In genomic region chr1:33306561-33307493, GRCh38 we compare ENCODE assay signal across 12 cellular contexts. TPM values are rescaled to one million over a fixed set of nuclear protein-coding genes. Genes with fewer than 3 reads are reported as not detected.
A peak's percentile ranks its signal among the peaks of the same experiment; 100 is the strongest.
DNase-seq lines count a peak whose midpoint lies in the region; ATAC-seq and TF ChIP-seq lines count a peak whose summit lies in the region.
"Had no signal": no experiment of that assay in that cellular context is flagged by ENCODE, and none has a peak within 500 bp of the region (broad histone marks: within the 10 kb centered on the region; RNA-seq: fewer than 3 reads in every experiment).

No MANE protein-coding gene starts in this region.

- H3K36me3 ChIP-seq in GM23338 (ENCODE audit: insufficient read depth) = no peaks in the 10 kb centered on the region
- H3K36me3 ChIP-seq in skeletal muscle satellite cell (ENCODE audit: insufficient read depth, low read length) = no peaks in the 10 kb centered on the region
- H3K36me3 ChIP-seq: transverse colon had no signal

- no peaks in the 10 kb centered on the region for H3K9me3 ChIP-seq in skeletal muscle satellite cell (replicated peaks; ENCODE audit: low read length)
- H3K9me3 ChIP-seq: transverse colon had no signal

- H3K36me3 Mint-ChIP-seq in GM23338 (ENCODE audit: low read depth) = peaks cover 3% of the 10 kb centered on the region; the same call in 2 of the 3 replicates

- DNase-seq in GM23338 (ENCODE audit: low spot score) (peak; percentile 61), dorsolateral prefrontal cortex (peak in 1 of 10 donors; percentile 43), left colon (no peak), putamen (ENCODE audit: low spot score) (no peak), SKM-1 treated with dmso at 0.1 percent for 144 hours (lab: John Stamatoyannopoulos, UW; ENCODE audit: unreplicated experiment) (no peak)
- DNase-seq: NCI-H1417, transverse colon had no signal

- peak overlapping the region; percentile 53 for H3K4me3 ChIP-seq in GM23338
- H3K4me3 ChIP-seq in dorsolateral prefrontal cortex = peak overlapping the region in 58 of 59 donors; percentile 13 to 62 (median 43)
- peak overlapping the region; percentile 56 for H3K4me3 ChIP-seq in skeletal muscle satellite cell (ENCODE audit: low read length)

- H3K27me3 ChIP-seq in GM23338 (ENCODE audit: insufficient read depth) (peaks cover 32% of the 10 kb centered on the region), dorsolateral prefrontal cortex (peaks cover 0 to 6% (median 0%) of the 10 kb centered on the region in 45 donors), skeletal muscle satellite cell (ENCODE audit: control insufficient read depth, insufficient read depth, low read length) (no peaks in the 10 kb centered on the region)

- peak overlapping the region; percentile 84 for H2AFZ ChIP-seq in GM23338

- peaks cover 8% of the 10 kb centered on the region; the same call in 2 of the 3 replicates for H3K9me3 Mint-ChIP-seq in GM23338
- H3K9me3 Mint-ChIP-seq: activated T-helper 2 cell treated with anti-CD3 and anti-CD28 coated beads, Interferon-gamma antibody, Interleukin-2, Interleukin-4, amounts not matched to agents 10 μg/mL and 5 μg/mL and 100 μg/mL, durations not matched to agents 14 hours and 24 hours and 36 hours had no signal

- peak overlapping the region; percentile 52 for H3K4me3 Mint-ChIP-seq in GM23338

- H3K9me2 ChIP-seq in GM23338 (ENCODE audit: insufficient read depth) = peaks cover 1% of the 10 kb centered on the region; the same call in 1 of the 2 replicates

- H3K9ac ChIP-seq in skeletal muscle satellite cell (ENCODE audit: low read depth, low read length) = no peak overlapping the region

- H3K27ac Mint-ChIP-seq in GM23338 = no peak overlapping the region
- H3K27ac Mint-ChIP-seq: activated T-helper 2 cell treated with anti-CD3 and anti-CD28 coated beads, Interferon-gamma antibody, Interleukin-2, Interleukin-4, amounts not matched to agents 10 μg/mL and 5 μg/mL and 100 μg/mL, durations not matched to agents 14 hours and 24 hours and 36 hours had no signal

- peaks cover 3% of the 10 kb centered on the region; the same call in 2 of the 3 replicates for H3K4me1 Mint-ChIP-seq in GM23338

- H4K20me1 ChIP-seq in GM23338 (replicated peaks; ENCODE audit: insufficient read depth) = no peaks in the 10 kb centered on the region; the same call in 1 of the 2 replicates

- TF ChIP-seq CTCF in GM23338 (conservative IDR thresholded peaks at IDR 0.05; ENCODE audit: low read depth in 2 of 2) (no peak; a peak in 1 of 4 replicates), dorsolateral prefrontal cortex (IDR thresholded peaks at IDR 0.05 in 54 of 56, conservative IDR thresholded peaks at IDR 0.05 in 2 of 56; ENCODE audit: low read depth in 1 of 56, partially characterized antibody in 56 of 56) (peak in 1 of 56 donors; percentile 10)

- H3K27ac ChIP-seq in GM23338 (ENCODE audit: low read depth) (no peak overlapping the region), dorsolateral prefrontal cortex (no peak overlapping the region)
- H3K27ac ChIP-seq: transverse colon had no signal

- H3K4me2 ChIP-seq in GM23338 (peak overlapping the region; percentile 76), skeletal muscle satellite cell (ENCODE audit: low read length) (peak overlapping the region; percentile 66)

- peaks cover 5% of the 10 kb centered on the region; the same call in 1 of the 2 replicates for H3K4me1 ChIP-seq in GM23338 (ENCODE audit: insufficient read depth)
- peaks cover 12% of the 10 kb centered on the region for H3K4me1 ChIP-seq in skeletal muscle satellite cell (ENCODE audit: control insufficient read depth, insufficient read depth, low read length)

- H3F3A ChIP-seq in GM23338 (replicated peaks; ENCODE audit: low read depth) = no peaks in the 10 kb centered on the region

- peaks cover 35% of the 10 kb centered on the region for H3K27me3 Mint-ChIP-seq in GM23338 (ENCODE audit: insufficient read depth, low read depth, poor library complexity)

- intact Hi-C loops in dorsolateral prefrontal cortex (cut with DNase I) (no loop called here), left colon (cut with DNase I, micrococcal nuclease) (no loop called here)

- no peaks in the 10 kb centered on the region for H3K79me2 ChIP-seq in GM23338 (replicated peaks; ENCODE audit: insufficient read depth)

- ATAC-seq in GM23338 (peak; percentile 83), left colon (peak; percentile 52), HG03571 (IDR thresholded peaks at IDR 0.05; ENCODE audit: unreplicated experiment) (no peak), GM21619 (IDR thresholded peaks at IDR 0.05; ENCODE audit: unreplicated experiment) (no peak)

TF ChIP-seq in GM23338, 12 proteins besides CTCF, POLR2A, EP300 and RAD21:
- TF ChIP-seq ZNF114 (CRISPR knock-in tag; IDR thresholded peaks at IDR 0.05) (no peak), CREB1 (CRISPR knock-in tag; IDR thresholded peaks at IDR 0.05; ENCODE audit: low read depth) (no peak), ZNF331 (CRISPR knock-in tag; IDR thresholded peaks at IDR 0.05; ENCODE audit: low read depth) (no peak), NANOG (IDR thresholded peaks at IDR 0.05; ENCODE audit: borderline replicate concordance) (no peak), EZH2 (IDR thresholded peaks at IDR 0.05; ENCODE audit: low read depth, unreplicated experiment) (peak; percentile 32)

RNA-seq across cellular contexts. Expression of gene A3GALT2, which starts 14.1 kb away (rescaled TPM):
- not detected in 2 replicates for total RNA-seq in GM23338 (2014; rRNA removed; shearing (Covaris generic))
- not detected in 2 replicates for polyA plus RNA-seq in GM23338 (2016; fragmentation: Nextera tagmentation; extraction: Ambion mirVana)
- total RNA-seq in dorsolateral prefrontal cortex (under 1 TPM in 10 of 120 experiments, not detected in 110; 0.35 to 0.76 (median 0.60) TPM), left colon (not detected)
- not detected in 2 replicates for total RNA-seq in skeletal muscle satellite cell (2012; rRNA removed)
- total RNA-seq: activated T-helper 2 cell treated with anti-CD3 and anti-CD28 coated beads, Interferon-gamma antibody, Interleukin-2, Interleukin-4, amounts not matched to agents 10 μg/mL and 5 μg/mL and 100 μg/mL, durations not matched to agents 14 hours and 24 hours and 36 hours; dermis microvascular lymphatic vessel endothelial cell; transverse colon had no signal

RNA-seq across cellular contexts. Expression of gene ZNF362, which starts 50.5 kb away (rescaled TPM):
- total RNA-seq in GM23338 (2014; rRNA removed; shearing (Covaris generic)) = 10.0 and 11.0 TPM in 2 replicates
- polyA plus RNA-seq in GM23338 (2016; fragmentation: Nextera tagmentation; extraction: Ambion mirVana) = 12.9 and 16.8 TPM in 2 replicates
- total RNA-seq in dorsolateral prefrontal cortex = 10 to 100 TPM; 27.3 to 59.9 (median 41.1) TPM
- total RNA-seq in left colon = 10 to 100 TPM in 1 of 2 donors, 1 to 10 TPM in 1; 8.1 to 14.7 TPM
- 3.0 and 5.7 TPM in 2 replicates for total RNA-seq in skeletal muscle satellite cell (2012; rRNA removed)

Comparison
In these comparisons a context has a peak if more than half of its experiments do, and no peak if none do; other contexts are left out.
1. ATAC-seq: peak in GM23338 (single experiment) and left colon (single experiment); none in HG03571 (single experiment) and GM21619 (single experiment).
2. Peak in every context shown above with its lines, with median percentiles within 50 percentile points of each other: H3K4me3 ChIP-seq.